ENCODE assay signal across 9 cellular contexts in the genomic region with DNA sequence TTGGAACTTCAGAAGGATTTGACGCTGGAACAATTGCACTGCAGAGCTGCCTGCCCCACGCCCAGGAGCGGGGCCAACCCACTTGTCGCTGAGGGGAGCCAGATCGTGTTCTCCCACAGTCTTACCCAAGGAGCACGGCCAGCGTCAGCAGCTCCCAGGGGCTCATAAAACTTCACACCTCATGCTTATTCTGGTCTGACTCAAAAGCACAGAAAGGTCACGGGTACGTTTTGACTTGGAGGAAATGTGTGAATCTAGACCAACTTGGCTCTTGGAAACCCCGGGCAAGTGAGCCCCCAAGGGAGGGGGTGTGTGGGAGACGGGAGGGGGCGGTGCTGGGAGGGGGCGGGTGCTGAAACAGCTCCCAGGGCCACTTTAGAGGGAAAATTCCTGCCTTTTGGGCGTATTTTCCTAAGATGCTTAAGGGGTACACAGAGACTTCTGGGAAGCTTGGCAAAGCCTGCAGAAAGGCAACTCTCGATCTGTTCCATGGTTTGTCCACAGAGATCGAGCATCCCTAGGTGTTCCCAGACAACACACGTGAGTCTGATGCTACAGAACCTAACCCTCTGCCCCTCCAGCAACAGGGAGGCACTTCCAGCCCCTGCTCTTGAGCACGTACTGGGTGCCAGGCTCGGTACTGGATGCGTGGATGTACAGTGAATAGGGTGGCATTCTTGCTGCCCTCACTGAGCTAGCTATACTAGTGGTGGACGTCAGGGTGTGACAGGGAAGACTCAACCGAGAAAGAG.
A peak's percentile ranks its signal among the peaks of the same experiment; 100 is the strongest.
DNase-seq lines count a peak whose midpoint lies in the region; ATAC-seq, FAIRE-seq and TF ChIP-seq lines count a peak whose summit lies in the region.
"Had no signal": no experiment of that assay in that cellular context is flagged by ENCODE, and none has a peak within 500 bp of the region (broad histone marks: within the 10 kb centered on the region; RNA-seq: fewer than 3 reads in every experiment).

No MANE protein-coding gene starts in this region.

- no peaks in the 10 kb centered on the region for H3K9me3 Mint-ChIP-seq in astrocyte (ENCODE audit: unreplicated experiment)

- no peak overlapping the region for H2AFZ ChIP-seq in astrocyte (ENCODE audit: low read depth, low read length)

- TF ChIP-seq CTCF in astrocyte (IDR thresholded peaks at IDR 0.05; ENCODE audit: insufficient read depth, low read depth, low read length) (no peak), lung (IDR thresholded peaks at IDR 0.05; ENCODE audit: control extremely low read depth, extremely low read depth) (no peak)

- no peak overlapping the region for H3K4me3 Mint-ChIP-seq in astrocyte (ENCODE audit: unreplicated experiment)
- H3K4me3 Mint-ChIP-seq: brain had no signal

- ATAC-seq in lung (ENCODE audit: insufficient read depth, low FRiP score) (peak; percentile 72), left lobe of liver (no peak)

- H3K27me3 Mint-ChIP-seq in astrocyte (ENCODE audit: low read depth, unreplicated experiment): peaks cover 16% of the 10 kb centered on the region

- peak overlapping the region; percentile 39 for H3K4me2 ChIP-seq in astrocyte (ENCODE audit: low read length)

- H3K36me3 Mint-ChIP-seq in astrocyte (ENCODE audit: low read depth, unreplicated experiment): peaks cover 4% of the 10 kb centered on the region

- H3K4me1 ChIP-seq in astrocyte (ENCODE audit: insufficient read depth, low read length) (peaks cover 4% of the 10 kb centered on the region), lung (ENCODE audit: control insufficient read depth in 2 of 2, insufficient read depth in 2 of 2, low read length in 2 of 2) (peaks cover 5 to 7% of the 10 kb centered on the region in 2 donors)

- H4K20me1 ChIP-seq in astrocyte (ENCODE audit: insufficient read depth, low read length): no peaks in the 10 kb centered on the region

- no peak for TF ChIP-seq RAD21 in Ishikawa (IDR thresholded peaks at IDR 0.05; ENCODE audit: low read depth)

- no peaks in the 10 kb centered on the region for H3K4me1 Mint-ChIP-seq in astrocyte (ENCODE audit: low read depth, unreplicated experiment)

- H3K36me3 ChIP-seq in astrocyte (ENCODE audit: insufficient read depth, low read length) (no peaks in the 10 kb centered on the region), lung (ENCODE audit: control insufficient read depth in 2 of 2, insufficient read depth in 2 of 2, low read length in 2 of 2) (no peaks in the 10 kb centered on the region)

- H3K27me3 ChIP-seq in astrocyte (ENCODE audit: insufficient read depth, low read length) (no peaks in the 10 kb centered on the region), lung (ENCODE audit: control insufficient read depth, insufficient read depth) (no peaks in the 10 kb centered on the region)

- H3K9me3 ChIP-seq in astrocyte (ENCODE audit: insufficient read depth, low read depth, low read length): no peaks in the 10 kb centered on the region
- H3K9me3 ChIP-seq in lung (ENCODE audit: control insufficient read depth in 2 of 2, insufficient read depth in 1 of 2, low read length in 1 of 2): no peaks in the 10 kb centered on the region

- peak; percentile 48 for DNase-seq in astrocyte (ENCODE audit: low read depth)
- no peak for DNase-seq in lung (ENCODE audit: low spot score)
- peak; percentile 45 for DNase-seq in stimulated activated CD8-positive, alpha-beta memory T cell treated with anti-CD3 and anti-CD28 coated beads, Interleukin-4, amount 100 ng/mL, for 24 hours (ENCODE audit: low read depth)
- no peak for DNase-seq in hepatic stellate cell (ENCODE audit: low spot score)
- no peak for DNase-seq in left lobe of liver (ENCODE audit: low spot score)
- DNase-seq in OCI-M2 (lab: John Stamatoyannopoulos, UW; ENCODE audit: unreplicated experiment): no peak
- no peak for DNase-seq in germinal center (ENCODE audit: low spot score)

- no peak overlapping the region for H3K27ac Mint-ChIP-seq in astrocyte (ENCODE audit: unreplicated experiment)

- no peak for FAIRE-seq in astrocyte (lab: Jason Lieb, UNC)

- no peak overlapping the region for H3K9ac ChIP-seq in astrocyte (ENCODE audit: low read length)

- no peak for TF ChIP-seq EP300 in Ishikawa (IDR thresholded peaks at IDR 0.05; ENCODE audit: borderline replicate concordance)

- no peaks in the 10 kb centered on the region for H3K79me2 ChIP-seq in astrocyte (ENCODE audit: insufficient read depth, low read length)

- H3K27ac ChIP-seq in astrocyte (ENCODE audit: low read depth, low read length) (no peak overlapping the region), lung (ENCODE audit: low read depth in 1 of 2, low read length in 1 of 2) (no peak overlapping the region)

- WGBS in lung, 2 donors: 43 to 68% methylated on average over 22 of the region's 22 CpGs

- H3K4me3 ChIP-seq in astrocyte (ENCODE audit: insufficient read depth, low read depth, low read length) (no peak overlapping the region), lung (no peak overlapping the region)

TF ChIP-seq in Ishikawa, 13 proteins besides CTCF, POLR2A, EP300 and RAD21:
- TF ChIP-seq, protein P1, sequence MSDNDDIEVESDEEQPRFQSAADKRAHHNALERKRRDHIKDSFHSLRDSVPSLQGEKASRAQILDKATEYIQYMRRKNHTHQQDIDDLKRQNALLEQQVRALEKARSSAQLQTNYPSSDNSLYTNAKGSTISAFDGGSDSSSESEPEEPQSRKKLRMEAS (IDR thresholded peaks at IDR 0.05): peak; percentile 46; the same call in 1 of the 2 replicates
- TF ChIP-seq YY1 (IDR thresholded peaks at IDR 0.05; ENCODE audit: low read depth) (no peak), TEAD4 (IDR thresholded peaks at IDR 0.05) (no peak), TCF12 (IDR thresholded peaks at IDR 0.05; ENCODE audit: low read depth) (no peak), ZBTB7A (IDR thresholded peaks at IDR 0.05; ENCODE audit: low read depth) (no peak)
- TF ChIP-seq, protein P2, sequence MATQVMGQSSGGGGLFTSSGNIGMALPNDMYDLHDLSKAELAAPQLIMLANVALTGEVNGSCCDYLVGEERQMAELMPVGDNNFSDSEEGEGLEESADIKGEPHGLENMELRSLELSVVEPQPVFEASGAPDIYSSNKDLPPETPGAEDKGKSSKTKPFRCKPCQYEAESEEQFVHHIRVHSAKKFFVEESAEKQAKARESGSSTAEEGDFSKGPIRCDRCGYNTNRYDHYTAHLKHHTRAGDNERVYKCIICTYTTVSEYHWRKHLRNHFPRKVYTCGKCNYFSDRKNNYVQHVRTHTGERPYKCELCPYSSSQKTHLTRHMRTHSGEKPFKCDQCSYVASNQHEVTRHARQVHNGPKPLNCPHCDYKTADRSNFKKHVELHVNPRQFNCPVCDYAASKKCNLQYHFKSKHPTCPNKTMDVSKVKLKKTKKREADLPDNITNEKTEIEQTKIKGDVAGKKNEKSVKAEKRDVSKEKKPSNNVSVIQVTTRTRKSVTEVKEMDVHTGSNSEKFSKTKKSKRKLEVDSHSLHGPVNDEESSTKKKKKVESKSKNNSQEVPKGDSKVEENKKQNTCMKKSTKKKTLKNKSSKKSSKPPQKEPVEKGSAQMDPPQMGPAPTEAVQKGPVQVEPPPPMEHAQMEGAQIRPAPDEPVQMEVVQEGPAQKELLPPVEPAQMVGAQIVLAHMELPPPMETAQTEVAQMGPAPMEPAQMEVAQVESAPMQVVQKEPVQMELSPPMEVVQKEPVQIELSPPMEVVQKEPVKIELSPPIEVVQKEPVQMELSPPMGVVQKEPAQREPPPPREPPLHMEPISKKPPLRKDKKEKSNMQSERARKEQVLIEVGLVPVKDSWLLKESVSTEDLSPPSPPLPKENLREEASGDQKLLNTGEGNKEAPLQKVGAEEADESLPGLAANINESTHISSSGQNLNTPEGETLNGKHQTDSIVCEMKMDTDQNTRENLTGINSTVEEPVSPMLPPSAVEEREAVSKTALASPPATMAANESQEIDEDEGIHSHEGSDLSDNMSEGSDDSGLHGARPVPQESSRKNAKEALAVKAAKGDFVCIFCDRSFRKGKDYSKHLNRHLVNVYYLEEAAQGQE (IDR thresholded peaks at IDR 0.05; ENCODE audit: low read depth): no peak

Comparison
In these comparisons a context has a peak if more than half of its experiments do, and no peak if none do; other contexts are left out.
1. DNase-seq: peak in astrocyte (single experiment) and stimulated activated CD8-positive, alpha-beta memory T cell treated with anti-CD3 and anti-CD28 coated beads, Interleukin-4, amount 100 ng/mL, for 24 hours (single experiment); none in lung (single experiment), hepatic stellate cell (single experiment), left lobe of liver (single experiment), OCI-M2 (single experiment) and germinal center (single experiment).